32 cellular contexts compared by ENCODE assay signal in genomic region chr9:29644514-29644913, GRCh38.
"Had no signal": no experiment of that assay in that cellular context is flagged by ENCODE, and none has a peak within 500 bp of the region (broad histone marks: within the 10 kb centered on the region; RNA-seq: fewer than 3 reads in every experiment).

No MANE protein-coding gene starts in this region.

- H3K36me3 Mint-ChIP-seq: naive thymus-derived CD8-positive, alpha-beta T cell; natural killer cell treated with Interleukin-12 subunit alpha and Interleukin-12 subunit beta and Interleukin-15 and Interleukin-18, amount 100 ng/mL, for 72 hours; stimulated activated memory B cell treated with anti-CD40 and anti-IgM and Interleukin-4, amounts not matched to agents 10 μg/mL and 1 μg/mL and 100 μg/mL, for 72 hours; type B pancreatic cell had no signal

- H3K9me3 Mint-ChIP-seq: natural killer cell treated with Interleukin-12 subunit alpha and Interleukin-12 subunit beta and Interleukin-15 and Interleukin-18, amount 100 ng/mL, for 72 hours; nephron progenitor cell; neural crest cell; stimulated activated memory B cell treated with anti-CD40 and anti-IgM and Interleukin-4, amounts not matched to agents 10 μg/mL and 1 μg/mL and 100 μg/mL, for 72 hours; stimulated activated naive CD8-positive, alpha-beta T cell treated with anti-CD3 and anti-CD28 coated beads, Interleukin-15, amount 100 ng/mL, for 72 hours; type B pancreatic cell had no signal

- ATAC-seq: naive thymus-derived CD8-positive, alpha-beta T cell; natural killer cell treated with Interleukin-12 subunit alpha and Interleukin-12 subunit beta and Interleukin-15 and Interleukin-18, amount 100 ng/mL, for 72 hours; psoas muscle; right cardiac atrium; sciatic nerve; stimulated activated memory B cell treated with anti-CD40 and anti-IgM and Interleukin-4, amounts not matched to agents 10 μg/mL and 1 μg/mL and 100 μg/mL, for 72 hours; stimulated activated naive CD8-positive, alpha-beta T cell treated with anti-CD3 and anti-CD28 coated beads, Interleukin-15, amount 100 ng/mL, for 72 hours; stimulated activated naive CD8-positive, alpha-beta T cell treated with anti-CD3 and anti-CD28 coated beads, Interleukin-15, Interleukin-2, amounts not matched to agents 100 U/mL and 50 U/mL, for 24 hours; upper lobe of right lung had no signal

- H3K4me2 ChIP-seq: smooth muscle cell had no signal

- H3K9me3 ChIP-seq: neutrophil, psoas muscle, spleen, suprapubic skin, testis, tibial artery, transverse colon, upper lobe of right lung, uterus had no signal

- H3K27me3 ChIP-seq: neutrophil, spleen, suprapubic skin, testis, tibial artery, transverse colon, upper lobe of right lung, uterus had no signal

- H3K4me1 ChIP-seq: parathyroid adenoma, psoas muscle, spleen, suprapubic skin, testis, tibial artery, transverse colon, upper lobe of right lung, uterus had no signal

- H3K27ac Mint-ChIP-seq: naive thymus-derived CD8-positive, alpha-beta T cell; natural killer cell treated with Interleukin-12 subunit alpha and Interleukin-12 subunit beta and Interleukin-15 and Interleukin-18, amount 100 ng/mL, for 72 hours; nephron progenitor cell; progenitor cell of endocrine pancreas; stimulated activated memory B cell treated with anti-CD40 and anti-IgM and Interleukin-4, amounts not matched to agents 10 μg/mL and 1 μg/mL and 100 μg/mL, for 72 hours; stimulated activated naive CD8-positive, alpha-beta T cell treated with anti-CD3 and anti-CD28 coated beads, Interleukin-15, amount 100 ng/mL, for 72 hours; type B pancreatic cell had no signal

- H3K4me3 ChIP-seq: psoas muscle, skin epidermis, smooth muscle cell, spleen, suprapubic skin, testis, tibial artery, transverse colon, upper lobe of right lung, uterus had no signal

- H3K4me3 Mint-ChIP-seq: naive thymus-derived CD8-positive, alpha-beta T cell; natural killer cell treated with Interleukin-12 subunit alpha and Interleukin-12 subunit beta and Interleukin-15 and Interleukin-18, amount 100 ng/mL, for 72 hours; nephron progenitor cell; neural crest cell; stimulated activated memory B cell treated with anti-CD40 and anti-IgM and Interleukin-4, amounts not matched to agents 10 μg/mL and 1 μg/mL and 100 μg/mL, for 72 hours; stimulated activated naive CD8-positive, alpha-beta T cell treated with anti-CD3 and anti-CD28 coated beads, Interleukin-15, amount 100 ng/mL, for 72 hours; type B pancreatic cell had no signal

- DNase-seq: naive thymus-derived CD8-positive, alpha-beta T cell; nephron progenitor cell; nucleus accumbens; posterior cingulate gyrus; psoas muscle; right cardiac atrium; spleen; stimulated activated CD4-positive, alpha-beta T cell treated with anti-CD3 and anti-CD28 coated beads, Interleukin-12 subunit alpha, Interleukin-12 subunit beta, amount 100 ng/mL, for 4 hours; stimulated activated CD4-positive, alpha-beta T cell treated with anti-CD3 and anti-CD28 coated beads, Interleukin-1b, Interleukin-23, amount 100 ng/mL, for 48 hours; stimulated activated CD4-positive, alpha-beta T cell treated with anti-CD3 and anti-CD28 coated beads, Interleukin-4, amount 100 ng/mL, for 1 hour; stimulated activated CD4-positive, alpha-beta T cell treated with anti-CD3 and anti-CD28 coated beads, Interleukin-4, amount 100 ng/mL, for 4 hours; stimulated activated CD8-positive, alpha-beta memory T cell treated with anti-CD3 and anti-CD28 coated beads, Interleukin-4, amount 100 ng/mL, for 48 hours; stimulated activated naive CD4-positive, alpha-beta T cell; stimulated activated naive CD8-positive, alpha-beta T cell treated with anti-CD3 and anti-CD28 coated beads, Interleukin-15, amount 100 ng/mL, for 72 hours; stimulated activated naive CD8-positive, alpha-beta T cell treated with anti-CD3 and anti-CD28 coated beads, Interleukin-15, Interleukin-2, amounts not matched to agents 100 U/mL and 50 U/mL, for 24 hours; substantia nigra; testis; tibial artery; transverse colon; upper lobe of right lung; uterus had no signal

- H3K36me3 ChIP-seq: neutrophil, spleen, suprapubic skin, tibial artery, transverse colon, upper lobe of right lung, uterus had no signal

- H3K27me3 Mint-ChIP-seq: naive thymus-derived CD8-positive, alpha-beta T cell; natural killer cell treated with Interleukin-12 subunit alpha and Interleukin-12 subunit beta and Interleukin-15 and Interleukin-18, amount 100 ng/mL, for 72 hours; progenitor cell of endocrine pancreas; stimulated activated memory B cell treated with anti-CD40 and anti-IgM and Interleukin-4, amounts not matched to agents 10 μg/mL and 1 μg/mL and 100 μg/mL, for 72 hours; stimulated activated naive CD8-positive, alpha-beta T cell treated with anti-CD3 and anti-CD28 coated beads, Interleukin-15, amount 100 ng/mL, for 72 hours; type B pancreatic cell had no signal

- H3K27ac ChIP-seq: neutrophil, parathyroid adenoma, psoas muscle, skin epidermis, spleen, suprapubic skin, testis, tibial artery, transverse colon, upper lobe of right lung, uterus had no signal

- H3K4me1 Mint-ChIP-seq: naive thymus-derived CD8-positive, alpha-beta T cell; nephron progenitor cell; neural crest cell; stimulated activated memory B cell treated with anti-CD40 and anti-IgM and Interleukin-4, amounts not matched to agents 10 μg/mL and 1 μg/mL and 100 μg/mL, for 72 hours; stimulated activated naive CD8-positive, alpha-beta T cell treated with anti-CD3 and anti-CD28 coated beads, Interleukin-15, amount 100 ng/mL, for 72 hours had no signal
